ENCODE assay signal across 17 cellular contexts in the genomic region with DNA sequence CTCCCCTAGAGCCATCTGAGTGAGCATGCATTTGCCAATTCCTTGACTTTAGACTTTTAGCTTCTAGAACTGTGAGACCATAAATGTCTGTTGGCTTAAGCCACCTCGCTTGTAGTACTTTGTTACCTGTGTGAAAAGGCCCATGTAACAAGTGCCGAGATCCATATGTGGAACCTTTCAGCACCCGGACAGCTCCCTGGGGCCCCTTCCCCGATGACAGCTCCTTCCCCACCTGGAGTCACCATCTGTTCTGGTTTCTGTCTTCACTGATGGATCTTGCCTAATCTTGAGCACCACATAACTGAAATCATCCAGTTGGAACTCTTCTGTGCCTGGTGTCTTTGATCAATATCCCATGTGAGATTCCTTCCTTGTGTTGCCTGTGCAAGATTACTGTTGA.
"Had no signal": no experiment of that assay in that cellular context is flagged by ENCODE, and none has a peak within 500 bp of the region (broad histone marks: within the 10 kb centered on the region; RNA-seq: fewer than 3 reads in every experiment).

No MANE protein-coding gene starts in this region.

- H3K4me3 ChIP-seq: cardiac muscle cell, esophagus squamous epithelium, lung, prostate gland, right atrium auricular region, tibial nerve had no signal

- H3K4me1 ChIP-seq: esophagus squamous epithelium, prostate gland, right atrium auricular region, tibial nerve had no signal

- DNase-seq: activated CD4-positive, alpha-beta memory T cell treated with anti-CD3 and anti-CD28 coated beads for 36 hours; activated naive CD4-positive, alpha-beta T cell; activated naive CD8-positive, alpha-beta T cell treated with anti-CD3 and anti-CD28 coated beads for 36 hours; activated T-cell treated with anti-CD3 and anti-CD28 coated beads, Interleukin-2, amount 50 U/mL, for 1 hour; amniotic stem cell; effector memory CD4-positive, alpha-beta T cell; esophagus squamous epithelium; left colon; stimulated activated CD4-positive, alpha-beta T cell treated with anti-CD3 and anti-CD28 coated beads, Interleukin-2, amount 100 ng/mL, for 24 hours had no signal

- H3K27ac ChIP-seq: cardiac muscle cell, esophagus squamous epithelium, prostate gland, right atrium auricular region, tibial nerve, WERI-Rb-1 had no signal

- H3K27me3 ChIP-seq: cardiac muscle cell, esophagus squamous epithelium, right atrium auricular region, tibial nerve had no signal

- H3K36me3 ChIP-seq: cardiac muscle cell, esophagus squamous epithelium, prostate gland, right atrium auricular region, tibial nerve, WERI-Rb-1 had no signal

- FAIRE-seq: islet of Langerhans had no signal

- H3K9me3 ChIP-seq: prostate gland had no signal

- ATAC-seq: activated T-helper 17 cell treated with anti-CD3 and anti-CD28 coated beads, Interleukin-2, amount 50 U/mL, for 72 hours; left colon had no signal
